In the genomic region with DNA sequence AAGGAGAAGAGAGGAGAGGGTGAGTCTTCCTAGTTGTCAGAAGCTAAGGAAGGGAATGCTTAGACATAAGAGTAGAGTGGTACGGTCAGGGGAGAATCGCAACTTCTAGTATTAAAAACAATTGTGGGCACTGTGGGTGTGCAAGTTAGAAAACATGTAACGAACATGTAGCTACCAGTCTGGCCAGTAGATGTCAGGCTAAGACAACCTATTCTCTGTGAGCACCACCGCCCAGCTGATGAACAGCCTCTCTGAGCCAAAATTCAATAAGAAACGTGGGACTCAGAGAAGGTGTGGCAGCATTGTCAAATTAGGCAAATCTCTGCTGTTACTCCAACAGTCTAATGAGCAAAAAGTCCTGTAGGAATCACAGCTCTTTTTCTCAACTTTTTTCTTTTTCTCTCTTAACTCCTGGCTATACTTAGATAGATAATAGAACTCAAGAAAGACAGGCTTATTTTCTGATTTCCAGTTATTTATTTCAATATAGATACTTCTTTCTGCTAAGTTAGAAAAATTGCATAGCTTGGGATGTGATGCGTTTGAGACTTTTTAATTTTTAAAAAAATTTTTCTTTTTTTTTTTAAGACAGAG, we compare ENCODE assay signal across 8 cellular contexts.
DNase-seq lines count a peak whose midpoint lies in the region; ATAC-seq and TF ChIP-seq lines count a peak whose summit lies in the region.

No MANE protein-coding gene starts in this region.

- H3K4me1 ChIP-seq in CD4-positive, CD25-positive, alpha-beta regulatory T cell (ENCODE audit: control insufficient read depth, insufficient read depth, low read length, poor library complexity, severe bottlenecking) = no peaks in the 10 kb centered on the region
- peaks cover 6 to 25% of the 10 kb centered on the region in 2 donors for H3K4me1 ChIP-seq in thoracic aorta (ENCODE audit: control insufficient read depth in 1 of 2, low read depth in 2 of 2)

- TF ChIP-seq CTCF in fibroblast of villous mesenchyme (IDR thresholded peaks at IDR 0.05; ENCODE audit: insufficient read depth, low read depth, low read length) (peak; percentile 82), thoracic aorta (IDR thresholded peaks at IDR 0.05) (peak; percentile 75)

- H3K27me3 Mint-ChIP-seq in CD4-positive, CD25-positive, alpha-beta regulatory T cell = peaks cover 6% of the 10 kb centered on the region
- peaks cover 7% of the 10 kb centered on the region for H3K27me3 Mint-ChIP-seq in activated T-helper 1 cell treated with anti-CD3 and anti-CD28 coated beads, Interleukin-12 subunit alpha, Interleukin-12 subunit beta, Interleukin-2, Interleukin-4 antibody, amounts not matched to agents 30 ng/mL and 10 ng/mL and 1 ng/mL, durations not matched to agents 14 hours and 24 hours and 36 hours (ENCODE audit: insufficient read depth)

- no peak overlapping the region for H3K4me3 Mint-ChIP-seq in CD4-positive, CD25-positive, alpha-beta regulatory T cell
- H3K4me3 Mint-ChIP-seq in activated T-helper 1 cell treated with anti-CD3 and anti-CD28 coated beads, Interleukin-12 subunit alpha, Interleukin-12 subunit beta, Interleukin-2, Interleukin-4 antibody, amounts not matched to agents 30 ng/mL and 10 ng/mL and 1 ng/mL, durations not matched to agents 14 hours and 24 hours and 36 hours = no peak overlapping the region

- no peaks in the 10 kb centered on the region for H3K9me3 ChIP-seq in CD4-positive, CD25-positive, alpha-beta regulatory T cell (ENCODE audit: control insufficient read depth in 2 of 2, low read length in 2 of 2)
- no peaks in the 10 kb centered on the region for H3K9me3 ChIP-seq in thoracic aorta

- no peak overlapping the region for H3K27ac ChIP-seq in CD4-positive, CD25-positive, alpha-beta regulatory T cell (ENCODE audit: insufficient read depth, low read length, poor library complexity, severe bottlenecking)
- peak overlapping the region; percentile 33 to 36 for H3K27ac ChIP-seq in thoracic aorta

- intact Hi-C loops in activated T-helper 1 cell treated with anti-CD3 and anti-CD28 coated beads, Interleukin-12 subunit alpha, Interleukin-12 subunit beta, Interleukin-2, Interleukin-4 antibody, amounts not matched to agents 30 ng/mL and 10 ng/mL and 1 ng/mL, durations not matched to agents 14 hours and 24 hours and 36 hours (cut with micrococcal nuclease) = loop anchor here (1.0 to 2.0 kb wide), 7 partner anchors 185 to 999 kb away; a partner anchor contains a TSS

- peak; percentile 76 to 79 for ATAC-seq in CD4-positive, CD25-positive, alpha-beta regulatory T cell (ENCODE audit: low read depth in 2 of 2)
- peak; percentile 79 for ATAC-seq in GM19455 (IDR thresholded peaks at IDR 0.05; ENCODE audit: unreplicated experiment)
- peak; percentile 54 for ATAC-seq in thoracic aorta (ENCODE audit: insufficient number of reproducible peaks, low FRiP score, low read depth)

- DNase-seq in CD4-positive, CD25-positive, alpha-beta regulatory T cell = peak; percentile 55 to 84 (median 74)
- DNase-seq in LHCN-M2 (ENCODE audit: low read depth) = peak; percentile 73
- DNase-seq in RPMI8226 = peak; percentile 63
- peak; percentile 61 for DNase-seq in activated T-helper 1 cell treated with anti-CD3 and anti-CD28 coated beads, Interleukin-12 subunit alpha, Interleukin-12 subunit beta, Interleukin-2, Interleukin-4 antibody, amounts not matched to agents 30 ng/mL and 10 ng/mL and 1 ng/mL, durations not matched to agents 14 hours and 24 hours and 36 hours (ENCODE audit: low spot score)
- peak; percentile 86 for DNase-seq in fibroblast of villous mesenchyme (ENCODE audit: low read depth)
- DNase-seq in occipital lobe (lab: John Stamatoyannopoulos, UW) = peak; percentile 23
- peak; percentile 31 for DNase-seq in thoracic aorta (ENCODE audit: low spot score)

- H3K4me3 ChIP-seq in CD4-positive, CD25-positive, alpha-beta regulatory T cell (ENCODE audit: low read depth, low read length) = no peak overlapping the region
- no peak overlapping the region for H3K4me3 ChIP-seq in fibroblast of villous mesenchyme (ENCODE audit: low read depth, low read length)
- H3K4me3 ChIP-seq in thoracic aorta = no peak overlapping the region

- H3K9me3 Mint-ChIP-seq in CD4-positive, CD25-positive, alpha-beta regulatory T cell = peaks cover 0 to 1% (median 0%) of the 10 kb centered on the region in 7 donors
- H3K9me3 Mint-ChIP-seq in activated T-helper 1 cell treated with anti-CD3 and anti-CD28 coated beads, Interleukin-12 subunit alpha, Interleukin-12 subunit beta, Interleukin-2, Interleukin-4 antibody, amounts not matched to agents 30 ng/mL and 10 ng/mL and 1 ng/mL, durations not matched to agents 14 hours and 24 hours and 36 hours = no peaks in the 10 kb centered on the region

- no peaks in the 10 kb centered on the region for H3K36me3 Mint-ChIP-seq in CD4-positive, CD25-positive, alpha-beta regulatory T cell
- H3K36me3 Mint-ChIP-seq in activated T-helper 1 cell treated with anti-CD3 and anti-CD28 coated beads, Interleukin-12 subunit alpha, Interleukin-12 subunit beta, Interleukin-2, Interleukin-4 antibody, amounts not matched to agents 30 ng/mL and 10 ng/mL and 1 ng/mL, durations not matched to agents 14 hours and 24 hours and 36 hours (ENCODE audit: low read depth) = no peaks in the 10 kb centered on the region

- H3K27me3 ChIP-seq in CD4-positive, CD25-positive, alpha-beta regulatory T cell (ENCODE audit: control insufficient read depth, insufficient read depth, low read length) = peaks cover 5% of the 10 kb centered on the region
- H3K27me3 ChIP-seq in thoracic aorta (replicated peaks; ENCODE audit: insufficient read depth) = no peaks in the 10 kb centered on the region

- H3K27ac Mint-ChIP-seq in CD4-positive, CD25-positive, alpha-beta regulatory T cell = no peak overlapping the region
- no peak overlapping the region for H3K27ac Mint-ChIP-seq in activated T-helper 1 cell treated with anti-CD3 and anti-CD28 coated beads, Interleukin-12 subunit alpha, Interleukin-12 subunit beta, Interleukin-2, Interleukin-4 antibody, amounts not matched to agents 30 ng/mL and 10 ng/mL and 1 ng/mL, durations not matched to agents 14 hours and 24 hours and 36 hours

- H3K4me1 Mint-ChIP-seq in CD4-positive, CD25-positive, alpha-beta regulatory T cell = no peaks in the 10 kb centered on the region
- H3K4me1 Mint-ChIP-seq in activated T-helper 1 cell treated with anti-CD3 and anti-CD28 coated beads, Interleukin-12 subunit alpha, Interleukin-12 subunit beta, Interleukin-2, Interleukin-4 antibody, amounts not matched to agents 30 ng/mL and 10 ng/mL and 1 ng/mL, durations not matched to agents 14 hours and 24 hours and 36 hours (ENCODE audit: low read depth) = peaks cover 19% of the 10 kb centered on the region

- no peaks in the 10 kb centered on the region for H3K36me3 ChIP-seq in CD4-positive, CD25-positive, alpha-beta regulatory T cell (ENCODE audit: control insufficient read depth, insufficient read depth, low read length)
- no peaks in the 10 kb centered on the region for H3K36me3 ChIP-seq in thoracic aorta

Comparison
In these comparisons a context has a peak if more than half of its experiments do, and no peak if none do; other contexts are left out.
1. DNase-seq: peak in every context shown above with its lines; median percentile 86 in fibroblast of villous mesenchyme; 74 in CD4-positive, CD25-positive, alpha-beta regulatory T cell; 73 in LHCN-M2; 63 in RPMI8226; 61 in activated T-helper 1 cell treated with anti-CD3 and anti-CD28 coated beads, Interleukin-12 subunit alpha, Interleukin-12 subunit beta, Interleukin-2, Interleukin-4 antibody, amounts not matched to agents 30 ng/mL and 10 ng/mL and 1 ng/mL, durations not matched to agents 14 hours and 24 hours and 36 hours; 31 in thoracic aorta; 23 in occipital lobe.